Comparison of ENCODE assay signal across 9 cellular contexts in genomic region chr1:119713538-119714456, GRCh38.
DNase-seq lines count a peak whose midpoint lies in the region; FAIRE-seq and TF ChIP-seq lines count a peak whose summit lies in the region.
"Had no signal": no experiment of that assay in that cellular context is flagged by ENCODE, and none has a peak within 500 bp of the region (broad histone marks: within the 10 kb centered on the region; RNA-seq: fewer than 3 reads in every experiment).

No MANE protein-coding gene starts in this region.

- no peaks in the 10 kb centered on the region for H3K9me3 ChIP-seq in SK-N-MC (ENCODE audit: low read depth, low read length)

- no peak for TF ChIP-seq CTCF in foreskin fibroblast (IDR thresholded peaks at IDR 0.05; ENCODE audit: low read depth, low read length)

- DNase-seq in activated naive CD4-positive, alpha-beta T cell treated with Interleukin-2 at 50 U/mL for 16 hours: no peak
- DNase-seq in SK-N-MC (ENCODE audit: low read depth, low spot score) (no peak), foreskin fibroblast (peak in 1 of 2 donors; percentile 57), pons (ENCODE audit: low spot score) (peak; percentile 67), RCC 7860 (ENCODE audit: low spot score) (no peak)
- no peak for DNase-seq in stimulated activated naive CD4-positive, alpha-beta T cell (lab: John Stamatoyannopoulos, UW)
- no peak for DNase-seq in activated CD4-positive, alpha-beta T cell treated with anti-CD3 and anti-CD28 coated beads for 4 hours

- peaks cover 58% of the 10 kb centered on the region for H3K36me3 ChIP-seq in SK-N-MC (ENCODE audit: insufficient read depth, low read length)

- peak overlapping the region; percentile 95 for H3K4me3 Mint-ChIP-seq in activated naive CD4-positive, alpha-beta T cell treated with anti-CD3 and anti-CD28 coated beads, Interleukin-2, amount 50 U/mL, for 24 hours

- H3K27me3 Mint-ChIP-seq in activated naive CD4-positive, alpha-beta T cell treated with anti-CD3 and anti-CD28 coated beads, Interleukin-2, amount 50 U/mL, for 24 hours: peaks cover 15% of the 10 kb centered on the region

- peak overlapping the region; percentile 98 for H3K9ac ChIP-seq in SK-N-MC (ENCODE audit: insufficient read length)

- peaks cover 36% of the 10 kb centered on the region for H3K4me1 Mint-ChIP-seq in activated naive CD4-positive, alpha-beta T cell treated with anti-CD3 and anti-CD28 coated beads, Interleukin-2, amount 50 U/mL, for 24 hours

- peak overlapping the region; percentile 97 for H3K27ac Mint-ChIP-seq in activated naive CD4-positive, alpha-beta T cell treated with anti-CD3 and anti-CD28 coated beads, Interleukin-2, amount 50 U/mL, for 24 hours

- H3K27ac ChIP-seq in SK-N-MC: peak overlapping the region; percentile 96

- no peaks in the 10 kb centered on the region for H3K9me3 Mint-ChIP-seq in activated naive CD4-positive, alpha-beta T cell treated with anti-CD3 and anti-CD28 coated beads, Interleukin-2, amount 50 U/mL, for 24 hours

- peak overlapping the region; percentile 94 for H3K4me3 ChIP-seq in SK-N-MC
- H3K4me3 ChIP-seq in foreskin fibroblast (ENCODE audit: low read depth in 1 of 2, low read length in 2 of 2): peak overlapping the region; percentile 91 to 97

- peaks cover 3% of the 10 kb centered on the region for H3K36me3 Mint-ChIP-seq in activated naive CD4-positive, alpha-beta T cell treated with anti-CD3 and anti-CD28 coated beads, Interleukin-2, amount 50 U/mL, for 24 hours

- no peak for FAIRE-seq in RCC 7860 (lab: Jason Lieb, UNC)
- FAIRE-seq: GM18507 had no signal
